Comparison of ENCODE assay signal across 11 cellular contexts in genomic region chr6:168711049-168711640, GRCh38.
DNase-seq lines count a peak whose midpoint lies in the region; ATAC-seq and TF ChIP-seq lines count a peak whose summit lies in the region.
"Had no signal": no experiment of that assay in that cellular context is flagged by ENCODE, and none has a peak within 500 bp of the region (broad histone marks: within the 10 kb centered on the region; RNA-seq: fewer than 3 reads in every experiment).

No MANE protein-coding gene starts in this region.

- H3K4me3 ChIP-seq in tibial artery, result no peak overlapping the region

- no peaks in the 10 kb centered on the region for H3K4me1 Mint-ChIP-seq in activated naive CD8-positive, alpha-beta T cell treated with anti-CD3 and anti-CD28 coated beads, Interleukin-2, amount 50 U/mL, for 24 hours

- H3K27me3 ChIP-seq in foreskin keratinocyte (no peaks in the 10 kb centered on the region), tibial artery (no peaks in the 10 kb centered on the region)

- no peak for ATAC-seq in foreskin keratinocyte
- ATAC-seq in activated naive CD8-positive, alpha-beta T cell treated with anti-CD3 and anti-CD28 coated beads, Interleukin-2, amount 50 U/mL, for 24 hours, result no peak
- no peak for ATAC-seq in HG02642 (IDR thresholded peaks at IDR 0.05; ENCODE audit: poor library complexity, unreplicated experiment)

- intact Hi-C loops in tibial artery (cut with DNase I; ENCODE audit: low total_unique reads), result no loop called here

- TF ChIP-seq CTCF in foreskin keratinocyte (conservative IDR thresholded peaks at IDR 0.05), result peak; percentile 41
- TF ChIP-seq CTCF in tibial artery (IDR thresholded peaks at IDR 0.05), result peak; percentile 32 to 35

- H3K9me3 ChIP-seq in tibial artery, result no peaks in the 10 kb centered on the region

- no peaks in the 10 kb centered on the region for H3K36me3 ChIP-seq in tibial artery

- no peaks in the 10 kb centered on the region for H3K27me3 Mint-ChIP-seq in activated naive CD8-positive, alpha-beta T cell treated with anti-CD3 and anti-CD28 coated beads, Interleukin-2, amount 50 U/mL, for 24 hours

- no peak overlapping the region for H3K27ac ChIP-seq in foreskin keratinocyte
- no peak overlapping the region for H3K27ac ChIP-seq in tibial artery

- H3K9me3 Mint-ChIP-seq in activated naive CD8-positive, alpha-beta T cell treated with anti-CD3 and anti-CD28 coated beads, Interleukin-2, amount 50 U/mL, for 24 hours, result peaks cover 4% of the 10 kb centered on the region

- H3K4me1 ChIP-seq in foreskin keratinocyte (no peaks in the 10 kb centered on the region), tibial artery (peaks cover 0 to 10% (median 0%) of the 10 kb centered on the region in 4 donors)

- DNase-seq in SKM-1 (lab: John Stamatoyannopoulos, UW; ENCODE audit: unreplicated experiment) (peak; percentile 2), SKM-1 treated with dmso at 0.1 percent for 144 hours (lab: John Stamatoyannopoulos, UW; ENCODE audit: unreplicated experiment) (no peak), SK-MEL-5 (ENCODE audit: low read depth, low spot score) (peak; percentile 26), foreskin keratinocyte (no peak), tibial artery (no peak), DMS114 treated with DMSO at 0.1 percent for 48 hours (lab: John Stamatoyannopoulos, UW; ENCODE audit: unreplicated experiment) (no peak)
- no peak for DNase-seq in activated naive CD8-positive, alpha-beta T cell treated with anti-CD3 and anti-CD28 coated beads, Interleukin-2, amount 50 U/mL, for 24 hours
- DNase-seq: activated CD4-positive, CD25-positive, alpha-beta regulatory T cell; activated gamma-delta T cell treated with Interleukin-2 at 50 U/mL for 16 hours; effector CD8-positive, alpha-beta T cell had no signal

- no peak overlapping the region for H3K4me3 Mint-ChIP-seq in activated naive CD8-positive, alpha-beta T cell treated with anti-CD3 and anti-CD28 coated beads, Interleukin-2, amount 50 U/mL, for 24 hours

- in situ Hi-C loops in SK-MEL-5 (cut with HindIII; ENCODE audit: low pct_unique_long_range_greater_than_20kb, low sequenced_read_pairs), result no loop called here

- no peak overlapping the region for H3K27ac Mint-ChIP-seq in activated naive CD8-positive, alpha-beta T cell treated with anti-CD3 and anti-CD28 coated beads, Interleukin-2, amount 50 U/mL, for 24 hours

- H3K36me3 Mint-ChIP-seq in activated naive CD8-positive, alpha-beta T cell treated with anti-CD3 and anti-CD28 coated beads, Interleukin-2, amount 50 U/mL, for 24 hours (ENCODE audit: low read depth), result no peaks in the 10 kb centered on the region

Comparison
In these comparisons a context has a peak if more than half of its experiments do, and no peak if none do; other contexts are left out.
1. DNase-seq: peak in SKM-1 (single experiment) and SK-MEL-5 (single experiment); none in SKM-1 treated with dmso at 0.1 percent for 144 hours (single experiment), foreskin keratinocyte (0 of 2), tibial artery (0 of 2), DMS114 treated with DMSO at 0.1 percent for 48 hours (single experiment) and activated naive CD8-positive, alpha-beta T cell treated with anti-CD3 and anti-CD28 coated beads, Interleukin-2, amount 50 U/mL, for 24 hours (single experiment).